ENCODE assay signal across 7 cellular contexts in genomic region chr19:6092329-6093286, GRCh38. TPM values are rescaled to one million over a fixed set of nuclear protein-coding genes. Genes with fewer than 3 reads are reported as not detected.
A peak's percentile ranks its signal among the peaks of the same experiment; 100 is the strongest.
DNase-seq lines count a peak whose midpoint lies in the region; ATAC-seq and TF ChIP-seq lines count a peak whose summit lies in the region.

No MANE protein-coding gene starts in this region.

- peak overlapping the region; percentile 38 for H3K4me3 ChIP-seq in fibroblast of villous mesenchyme (ENCODE audit: low read depth, low read length)

- peak overlapping the region; percentile 17 for H3K27ac Mint-ChIP-seq in nephron progenitor cell

- peaks cover 43% of the 10 kb centered on the region for H3K27me3 Mint-ChIP-seq in nephron progenitor cell (ENCODE audit: low read depth, poor library complexity)

- no peak for ATAC-seq in HG03457 (IDR thresholded peaks at IDR 0.05; ENCODE audit: unreplicated experiment)
- ATAC-seq in HG02571 (IDR thresholded peaks at IDR 0.05; ENCODE audit: unreplicated experiment), result no peak

- no peaks in the 10 kb centered on the region for H3K36me3 Mint-ChIP-seq in nephron progenitor cell (ENCODE audit: low read depth)

- peaks cover 36% of the 10 kb centered on the region for H3K4me1 Mint-ChIP-seq in nephron progenitor cell

- DNase-seq in HPDE6-E6E7 (ENCODE audit: extremely low spot score) (peak; percentile 95), SHP77 treated with DMSO at 0.1 percent for 48 hours (lab: John Stamatoyannopoulos, UW) (peak; percentile 11), fibroblast of villous mesenchyme (ENCODE audit: low read depth) (peak; percentile 75), nephron progenitor cell (peak; percentile 78), NCI-H2081 treated with DMSO at 0.1 percent for 48 hours (lab: John Stamatoyannopoulos, UW) (no peak)

- peak overlapping the region; percentile 70 for H3K4me3 Mint-ChIP-seq in nephron progenitor cell

- TF ChIP-seq CTCF in fibroblast of villous mesenchyme (IDR thresholded peaks at IDR 0.05; ENCODE audit: insufficient read depth, low read depth, low read length) (no peak), nephron progenitor cell (IDR thresholded peaks at IDR 0.05) (no peak)

- H3K9me3 Mint-ChIP-seq in nephron progenitor cell, result no peaks in the 10 kb centered on the region

RNA-seq across cellular contexts. Expression of gene RFX2, which starts 17.7 kb away (rescaled TPM):
- total RNA-seq in fibroblast of villous mesenchyme, result 4.5 and 6.5 TPM in 2 replicates

RNA-seq across cellular contexts. Expression of gene ACSBG2, which starts 42.9 kb away (rescaled TPM):
- total RNA-seq in fibroblast of villous mesenchyme, result not detected in 2 replicates
